8 cellular contexts compared by ENCODE assay signal in the genomic region with DNA sequence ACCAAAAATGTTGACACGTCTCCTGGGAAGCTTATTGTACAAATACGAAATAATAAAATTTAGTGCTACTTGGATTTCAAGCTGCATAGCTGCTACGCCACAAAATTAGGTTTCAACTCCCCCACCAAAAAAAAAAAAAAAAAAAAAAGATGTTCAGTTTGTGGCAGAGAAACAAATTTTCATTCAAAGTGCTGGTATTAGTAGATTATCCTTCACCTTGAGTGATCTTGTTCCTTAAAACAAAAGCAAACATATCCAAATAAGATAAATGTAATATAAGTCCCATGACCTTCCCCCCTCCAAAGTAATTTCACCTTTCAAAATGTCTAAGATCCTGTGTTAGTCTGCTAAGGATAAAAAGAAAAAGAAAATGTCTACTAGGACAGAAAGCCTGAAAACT. TPM values are rescaled to one million over a fixed set of nuclear protein-coding genes. Genes with fewer than 3 reads are reported as not detected.
DNase-seq lines count a peak whose midpoint lies in the region; ATAC-seq and TF ChIP-seq lines count a peak whose summit lies in the region.

No MANE protein-coding gene starts in this region.

- H3K4me1 ChIP-seq in ascending aorta (peaks cover 0 to 15% of the 10 kb centered on the region in 2 donors), left lung (peaks cover 7 to 37% of the 10 kb centered on the region in 2 donors), thoracic aorta (ENCODE audit: control insufficient read depth in 1 of 2, low read depth in 2 of 2) (peaks cover 24 to 43% of the 10 kb centered on the region in 2 donors)

- H3K27me3 Mint-ChIP-seq in activated CD8-positive, alpha-beta memory T cell treated with anti-CD3 and anti-CD28 coated beads, Interleukin-2, amount 10 ng/mL, durations not matched to agents 7 days and 5 days: peaks cover 6% of the 10 kb centered on the region

- H3K36me3 ChIP-seq in ascending aorta: peaks cover 5 to 8% of the 10 kb centered on the region in 2 donors
- H3K36me3 ChIP-seq in left lung: peaks cover 0 to 16% of the 10 kb centered on the region in 2 donors
- H3K36me3 ChIP-seq in thoracic aorta: no peaks in the 10 kb centered on the region

- CTCF ChIA-PET in activated CD8-positive, alpha-beta memory T cell treated with anti-CD3 and anti-CD28 coated beads, Interleukin-2, amount 10 ng/mL, durations not matched to agents 7 days and 5 days (lab: Charles Lee): interaction anchor here (0.6 to 8.6 kb wide), 11 partner anchors 11 to 93 kb away, joined by 3 to 78 read pairs (median 4); no protein-coding TSS in a partner anchor

- H3K4me3 Mint-ChIP-seq in activated CD8-positive, alpha-beta memory T cell treated with anti-CD3 and anti-CD28 coated beads, Interleukin-2, amount 10 ng/mL, durations not matched to agents 7 days and 5 days: peak overlapping the region; percentile 98

- H3K27me3 ChIP-seq in ascending aorta (no peaks in the 10 kb centered on the region), left lung (no peaks in the 10 kb centered on the region), thoracic aorta (replicated peaks; ENCODE audit: insufficient read depth) (no peaks in the 10 kb centered on the region)

- ATAC-seq in activated CD8-positive, alpha-beta memory T cell treated with anti-CD3 and anti-CD28 coated beads, Interleukin-2, amount 10 ng/mL, durations not matched to agents 7 days and 5 days: no peak
- no peak for ATAC-seq in left lung
- ATAC-seq in thoracic aorta (ENCODE audit: insufficient number of reproducible peaks, low FRiP score, low read depth): no peak
- no peak for ATAC-seq in GM19463 (IDR thresholded peaks at IDR 0.05; ENCODE audit: unreplicated experiment)

- no peaks in the 10 kb centered on the region for H3K9me3 ChIP-seq in ascending aorta
- no peaks in the 10 kb centered on the region for H3K9me3 ChIP-seq in left lung
- no peaks in the 10 kb centered on the region for H3K9me3 ChIP-seq in thoracic aorta

- intact Hi-C loops in ascending aorta (cut with DNase I): no loop called here
- intact Hi-C loops in left lung (cut with DNase I): no loop called here

- no peaks in the 10 kb centered on the region for H3K9me3 Mint-ChIP-seq in activated CD8-positive, alpha-beta memory T cell treated with anti-CD3 and anti-CD28 coated beads, Interleukin-2, amount 10 ng/mL, durations not matched to agents 7 days and 5 days (ENCODE audit: low read depth)

- peaks cover 34% of the 10 kb centered on the region for H3K4me1 Mint-ChIP-seq in activated CD8-positive, alpha-beta memory T cell treated with anti-CD3 and anti-CD28 coated beads, Interleukin-2, amount 10 ng/mL, durations not matched to agents 7 days and 5 days

- TF ChIP-seq CTCF in ascending aorta (IDR thresholded peaks at IDR 0.05): no peak
- no peak for TF ChIP-seq CTCF in left lung (IDR thresholded peaks at IDR 0.05)
- no peak for TF ChIP-seq CTCF in thoracic aorta (IDR thresholded peaks at IDR 0.05)

- H3K4me3 ChIP-seq in ascending aorta (peak overlapping the region; percentile 98 to 99), left lung (peak overlapping the region; percentile 88), thoracic aorta (peak overlapping the region; percentile 88)

- H3K27ac ChIP-seq in ascending aorta: peak overlapping the region; percentile 95 to 99
- peak overlapping the region in 1 of 2 donors; percentile 100 for H3K27ac ChIP-seq in left lung
- H3K27ac ChIP-seq in thoracic aorta: peak overlapping the region; percentile 96 to 97

- peaks cover 23% of the 10 kb centered on the region for H3K36me3 Mint-ChIP-seq in activated CD8-positive, alpha-beta memory T cell treated with anti-CD3 and anti-CD28 coated beads, Interleukin-2, amount 10 ng/mL, durations not matched to agents 7 days and 5 days

- no peak overlapping the region for H3K27ac Mint-ChIP-seq in activated CD8-positive, alpha-beta memory T cell treated with anti-CD3 and anti-CD28 coated beads, Interleukin-2, amount 10 ng/mL, durations not matched to agents 7 days and 5 days

- DNase-seq in activated CD8-positive, alpha-beta memory T cell treated with anti-CD3 and anti-CD28 coated beads, Interleukin-2, amount 10 ng/mL, durations not matched to agents 7 days and 5 days: no peak
- no peak for DNase-seq in activated CD8-positive, alpha-beta memory T cell treated with anti-CD3 and anti-CD28 coated beads, Interleukin-2, amount 50 U/mL, for 48 hours
- no peak for DNase-seq in ascending aorta (ENCODE audit: low spot score in 2 of 2)
- DNase-seq in left lung: no peak
- DNase-seq in thoracic aorta (ENCODE audit: low spot score): no peak
- DNase-seq in HuH-7 (ENCODE audit: low spot score): no peak
- no peak for DNase-seq in cerebellar nuclear complex (lab: John Stamatoyannopoulos, UW)

RNA-seq across cellular contexts. Expression of gene TOB1, which starts 2.2 kb away (rescaled TPM):
- 10 to 100 TPM; 34.1 to 47.5 TPM for total RNA-seq in activated CD8-positive, alpha-beta memory T cell treated with anti-CD3 and anti-CD28 coated beads, Interleukin-2, amount 10 ng/mL, durations not matched to agents 7 days and 5 days
- total RNA-seq in ascending aorta (41.7 TPM), left lung (10 to 100 TPM; 53.4 to 81.1 TPM), thoracic aorta (10 to 100 TPM; 19.8 to 24.3 TPM)

RNA-seq across cellular contexts. Expression of gene WFIKKN2, which starts 28.5 kb away (rescaled TPM):
- total RNA-seq in activated CD8-positive, alpha-beta memory T cell treated with anti-CD3 and anti-CD28 coated beads, Interleukin-2, amount 10 ng/mL, durations not matched to agents 7 days and 5 days: not detected
- total RNA-seq in ascending aorta (not detected), left lung (not detected), thoracic aorta (under 1 TPM in 1 of 2 donors, not detected in 1; 0.14 TPM)
